ENCODE assay signal across 8 cellular contexts in genomic region chr3:23865595-23866396, GRCh38. TPM values are rescaled to one million over a fixed set of nuclear protein-coding genes. Genes with fewer than 3 reads are reported as not detected.
DNase-seq lines count a peak whose midpoint lies in the region; ATAC-seq and TF ChIP-seq lines count a peak whose summit lies in the region.

No MANE protein-coding gene starts in this region.

- no peak overlapping the region for H3K4me3 Mint-ChIP-seq in activated CD4-positive, alpha-beta memory T cell treated with anti-CD3 and anti-CD28 coated beads for 36 hours
- no peak overlapping the region for H3K4me3 Mint-ChIP-seq in activated T-helper 1 cell treated with anti-CD3 and anti-CD28 coated beads, Interleukin-12 subunit alpha, Interleukin-12 subunit beta, Interleukin-2, Interleukin-4 antibody, amounts not matched to agents 30 ng/mL and 10 ng/mL and 1 ng/mL, durations not matched to agents 14 hours and 24 hours and 36 hours

- no peaks in the 10 kb centered on the region for H3K27me3 Mint-ChIP-seq in activated CD4-positive, alpha-beta memory T cell treated with anti-CD3 and anti-CD28 coated beads for 36 hours
- no peaks in the 10 kb centered on the region for H3K27me3 Mint-ChIP-seq in activated T-helper 1 cell treated with anti-CD3 and anti-CD28 coated beads, Interleukin-12 subunit alpha, Interleukin-12 subunit beta, Interleukin-2, Interleukin-4 antibody, amounts not matched to agents 30 ng/mL and 10 ng/mL and 1 ng/mL, durations not matched to agents 14 hours and 24 hours and 36 hours (ENCODE audit: insufficient read depth)

- H3K36me3 ChIP-seq in cardiac muscle cell, result no peaks in the 10 kb centered on the region
- H3K36me3 ChIP-seq in gastrocnemius medialis, result no peaks in the 10 kb centered on the region
- H3K36me3 ChIP-seq in WERI-Rb-1, result no peaks in the 10 kb centered on the region

- intact Hi-C loops in gastrocnemius medialis (cut with DNase I; ENCODE audit: low total_unique reads), result no loop called here
- intact Hi-C loops in activated CD4-positive, alpha-beta memory T cell treated with anti-CD3 and anti-CD28 coated beads for 36 hours (cut with micrococcal nuclease), result no loop called here
- intact Hi-C loops in activated T-helper 1 cell treated with anti-CD3 and anti-CD28 coated beads, Interleukin-12 subunit alpha, Interleukin-12 subunit beta, Interleukin-2, Interleukin-4 antibody, amounts not matched to agents 30 ng/mL and 10 ng/mL and 1 ng/mL, durations not matched to agents 14 hours and 24 hours and 36 hours (cut with micrococcal nuclease), result no loop called here

- no peaks in the 10 kb centered on the region for H3K9me3 Mint-ChIP-seq in activated CD4-positive, alpha-beta memory T cell treated with anti-CD3 and anti-CD28 coated beads for 36 hours
- no peaks in the 10 kb centered on the region for H3K9me3 Mint-ChIP-seq in activated T-helper 1 cell treated with anti-CD3 and anti-CD28 coated beads, Interleukin-12 subunit alpha, Interleukin-12 subunit beta, Interleukin-2, Interleukin-4 antibody, amounts not matched to agents 30 ng/mL and 10 ng/mL and 1 ng/mL, durations not matched to agents 14 hours and 24 hours and 36 hours

- CTCF ChIA-PET in activated CD4-positive, alpha-beta memory T cell treated with anti-CD3 and anti-CD28 coated beads for 36 hours (lab: Charles Lee), result interaction anchor here (2.0 kb wide), 1 partner anchor 23 kb away, joined by 7 read pairs; no protein-coding TSS in a partner anchor

- H3K27ac ChIP-seq in cardiac muscle cell (peak overlapping the region; percentile 94), gastrocnemius medialis (peak overlapping the region; percentile 58 to 78 (median 66)), WERI-Rb-1 (no peak overlapping the region)

- peaks cover 35% of the 10 kb centered on the region for H3K4me1 Mint-ChIP-seq in activated CD4-positive, alpha-beta memory T cell treated with anti-CD3 and anti-CD28 coated beads for 36 hours (ENCODE audit: low read depth)
- peaks cover 9% of the 10 kb centered on the region for H3K4me1 Mint-ChIP-seq in activated T-helper 1 cell treated with anti-CD3 and anti-CD28 coated beads, Interleukin-12 subunit alpha, Interleukin-12 subunit beta, Interleukin-2, Interleukin-4 antibody, amounts not matched to agents 30 ng/mL and 10 ng/mL and 1 ng/mL, durations not matched to agents 14 hours and 24 hours and 36 hours (ENCODE audit: low read depth)

- H3K4me3 ChIP-seq in cardiac muscle cell (no peak overlapping the region), gastrocnemius medialis (peak overlapping the region in 1 of 4 donors; percentile 4), WERI-Rb-1 (ENCODE audit: low read depth, low read length) (no peak overlapping the region)

- H3K4me1 ChIP-seq in cardiac muscle cell (ENCODE audit: low read depth), result peaks cover 62% of the 10 kb centered on the region
- peaks cover 64 to 67% of the 10 kb centered on the region in 2 donors for H3K4me1 ChIP-seq in gastrocnemius medialis

- H3K27me3 ChIP-seq in cardiac muscle cell (no peaks in the 10 kb centered on the region), gastrocnemius medialis (no peaks in the 10 kb centered on the region), WERI-Rb-1 (ENCODE audit: insufficient read depth, low read depth, severe bottlenecking) (no peaks in the 10 kb centered on the region)

- H3K36me3 Mint-ChIP-seq in activated CD4-positive, alpha-beta memory T cell treated with anti-CD3 and anti-CD28 coated beads for 36 hours, result peaks cover 6% of the 10 kb centered on the region
- peaks cover 2% of the 10 kb centered on the region for H3K36me3 Mint-ChIP-seq in activated T-helper 1 cell treated with anti-CD3 and anti-CD28 coated beads, Interleukin-12 subunit alpha, Interleukin-12 subunit beta, Interleukin-2, Interleukin-4 antibody, amounts not matched to agents 30 ng/mL and 10 ng/mL and 1 ng/mL, durations not matched to agents 14 hours and 24 hours and 36 hours (ENCODE audit: low read depth)

- TF ChIP-seq CTCF in cardiac muscle cell (IDR thresholded peaks at IDR 0.05; ENCODE audit: low read depth, low read length), result no peak
- no peak for TF ChIP-seq CTCF in gastrocnemius medialis (IDR thresholded peaks at IDR 0.05 in 4 of 5, conservative IDR thresholded peaks at IDR 0.05 in 1 of 5)
- no peak for TF ChIP-seq CTCF in WERI-Rb-1 (IDR thresholded peaks at IDR 0.05; ENCODE audit: low read depth, low read length)

- H3K9me3 ChIP-seq in cardiac muscle cell (ENCODE audit: low read depth), result no peaks in the 10 kb centered on the region
- no peaks in the 10 kb centered on the region for H3K9me3 ChIP-seq in gastrocnemius medialis
- no peaks in the 10 kb centered on the region for H3K9me3 ChIP-seq in WERI-Rb-1 (ENCODE audit: severe bottlenecking)

- POLR2A ChIA-PET in activated CD4-positive, alpha-beta memory T cell treated with anti-CD3 and anti-CD28 coated beads for 36 hours (lab: Charles Lee), result no interaction called here

- in situ Hi-C loops in gastrocnemius medialis (cut with MboI; ENCODE audit: low sequenced_read_pairs in 4 of 4), result no loop called here

- ATAC-seq in GM18867 (IDR thresholded peaks at IDR 0.05; ENCODE audit: unreplicated experiment) (peak; percentile 92), HG02759 (IDR thresholded peaks at IDR 0.05; ENCODE audit: unreplicated experiment) (peak; percentile 82), gastrocnemius medialis (peak; percentile 65 to 69)

- DNase-seq in NCI-H69 (lab: John Stamatoyannopoulos, UW) (peak; percentile 82), cardiac muscle cell (ENCODE audit: low read depth in 1 of 2, low spot score in 1 of 2) (peak; percentile 66 to 72), gastrocnemius medialis (peak in 1 of 2 donors; percentile 29), WERI-Rb-1 (no peak)
- no peak for DNase-seq in activated CD4-positive, alpha-beta memory T cell treated with anti-CD3 and anti-CD28 coated beads for 36 hours
- no peak for DNase-seq in activated T-helper 1 cell treated with anti-CD3 and anti-CD28 coated beads, Interleukin-12 subunit alpha, Interleukin-12 subunit beta, Interleukin-2, Interleukin-4 antibody, amounts not matched to agents 30 ng/mL and 10 ng/mL and 1 ng/mL, durations not matched to agents 14 hours and 24 hours and 36 hours (ENCODE audit: low spot score)

- no peak overlapping the region for H3K27ac Mint-ChIP-seq in activated CD4-positive, alpha-beta memory T cell treated with anti-CD3 and anti-CD28 coated beads for 36 hours
- H3K27ac Mint-ChIP-seq in activated T-helper 1 cell treated with anti-CD3 and anti-CD28 coated beads, Interleukin-12 subunit alpha, Interleukin-12 subunit beta, Interleukin-2, Interleukin-4 antibody, amounts not matched to agents 30 ng/mL and 10 ng/mL and 1 ng/mL, durations not matched to agents 14 hours and 24 hours and 36 hours, result no peak overlapping the region

- no peak for TF ChIP-seq POLR2A in gastrocnemius medialis (IDR thresholded peaks at IDR 0.05)

RNA-seq across cellular contexts. Expression of gene NKIRAS1, which starts 51.0 kb away (rescaled TPM):
- total RNA-seq in cardiac muscle cell (18.1 and 20.2 TPM in 2 replicates), gastrocnemius medialis (10 to 100 TPM; 25.1 to 42.1 (median 34.7) TPM)
- 28.0 and 34.4 TPM in 2 replicates for polyA plus RNA-seq in cardiac muscle cell
- total RNA-seq in activated CD4-positive, alpha-beta memory T cell treated with anti-CD3 and anti-CD28 coated beads for 36 hours, result 1 to 10 TPM; 3.9 TPM
- 3.9 and 4.5 TPM in 2 replicates for total RNA-seq in activated T-helper 1 cell treated with anti-CD3 and anti-CD28 coated beads, Interleukin-12 subunit alpha, Interleukin-12 subunit beta, Interleukin-2, Interleukin-4 antibody, amounts not matched to agents 30 ng/mL and 10 ng/mL and 1 ng/mL, durations not matched to agents 14 hours and 24 hours and 36 hours

RNA-seq across cellular contexts. Expression of gene RPL15, which starts 51.1 kb away (rescaled TPM):
- 2,722 and 3,253 TPM in 2 replicates for total RNA-seq in cardiac muscle cell
- polyA plus RNA-seq in cardiac muscle cell, result 1,419 and 1,837 TPM in 2 replicates
- total RNA-seq in gastrocnemius medialis, result 1,000 to 10,000 TPM; 1,370 to 1,628 (median 1,557) TPM
- 1,000 to 10,000 TPM; 2,597 to 2,603 TPM for total RNA-seq in activated CD4-positive, alpha-beta memory T cell treated with anti-CD3 and anti-CD28 coated beads for 36 hours
- 1,696 and 1,756 TPM in 2 replicates for total RNA-seq in activated T-helper 1 cell treated with anti-CD3 and anti-CD28 coated beads, Interleukin-12 subunit alpha, Interleukin-12 subunit beta, Interleukin-2, Interleukin-4 antibody, amounts not matched to agents 30 ng/mL and 10 ng/mL and 1 ng/mL, durations not matched to agents 14 hours and 24 hours and 36 hours

Comparison
In these comparisons a context has a peak if more than half of its experiments do, and no peak if none do; other contexts are left out.
1. DNase-seq: peak in NCI-H69 (single experiment) and cardiac muscle cell (2 of 2); none in activated CD4-positive, alpha-beta memory T cell treated with anti-CD3 and anti-CD28 coated beads for 36 hours (single experiment), WERI-Rb-1 (single experiment) and activated T-helper 1 cell treated with anti-CD3 and anti-CD28 coated beads, Interleukin-12 subunit alpha, Interleukin-12 subunit beta, Interleukin-2, Interleukin-4 antibody, amounts not matched to agents 30 ng/mL and 10 ng/mL and 1 ng/mL, durations not matched to agents 14 hours and 24 hours and 36 hours (single experiment).
2. Peak in every context shown above with its lines, with median percentiles within 50 percentile points of each other: ATAC-seq.